In the genomic region with DNA sequence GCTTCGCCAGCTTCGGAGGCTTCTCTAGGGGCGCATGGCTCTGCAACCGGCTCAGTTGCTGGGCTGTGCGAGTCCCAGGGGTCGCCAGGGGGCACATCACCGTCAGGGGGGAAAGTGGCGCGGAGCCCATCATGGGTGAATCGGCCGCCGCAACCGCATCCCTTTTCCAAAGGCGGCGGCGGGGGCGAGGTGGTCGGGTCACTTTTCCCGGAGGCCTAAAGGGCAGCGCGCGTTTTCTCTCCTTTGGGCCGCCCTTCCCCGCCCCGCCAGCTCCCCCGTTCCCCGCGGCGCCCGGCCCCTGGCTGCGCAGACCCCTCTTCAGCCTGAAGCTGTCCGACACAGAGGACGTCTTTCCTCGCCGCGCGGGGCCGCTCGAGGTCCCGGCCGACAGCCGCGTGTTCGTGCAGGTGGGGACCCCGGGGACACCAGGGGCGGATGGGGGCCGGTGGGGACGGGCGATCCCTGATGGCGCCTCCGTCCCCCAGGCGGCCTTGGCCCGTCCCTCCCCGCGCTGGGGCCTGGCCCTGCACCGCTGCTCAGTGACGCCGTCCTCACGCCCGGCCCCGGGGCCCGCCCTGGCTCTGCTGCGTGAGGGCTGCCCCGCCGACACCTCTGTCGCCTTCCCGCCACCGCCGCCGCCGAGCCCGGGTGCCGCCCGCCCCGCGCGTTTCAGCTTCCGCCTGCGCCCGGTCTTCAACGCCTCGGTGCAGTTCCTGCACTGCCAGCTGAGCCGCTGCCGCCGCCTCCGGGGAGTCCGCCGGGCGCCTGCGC, we compare ENCODE assay signal across 6 cellular contexts. TPM values are rescaled to one million over a fixed set of nuclear protein-coding genes. Genes with fewer than 3 reads are reported as not detected.
DNase-seq lines count a peak whose midpoint lies in the region; ATAC-seq and TF ChIP-seq lines count a peak whose summit lies in the region.

No MANE protein-coding gene starts in this region.

- H3K4me3 ChIP-seq in DOHH2 (ENCODE audit: low read length) (peak overlapping the region; percentile 47), Peyer's patch (peak overlapping the region; percentile 6 to 94 (median 64)), ectodermal cell (ENCODE audit: insufficient read depth, low read depth, low read length) (peak overlapping the region; percentile 36), smooth muscle cell (peak overlapping the region; percentile 60)

- 1 to 2% methylated on average over 90 of the region's 90 CpGs for WGBS in ectodermal cell, 2 experiments
- WGBS in smooth muscle cell (ENCODE audit: low lambda C conversion rate) = 1% methylated on average over 24 of the region's 90 CpGs

- H3K9ac ChIP-seq in smooth muscle cell (ENCODE audit: low read depth) = peak overlapping the region; percentile 22

- TF ChIP-seq POLR2A in Peyer's patch (IDR thresholded peaks at IDR 0.05) = no peak

- no peak for TF ChIP-seq CTCF in DOHH2 (IDR thresholded peaks at IDR 0.05; ENCODE audit: low read depth, low read length, poor library complexity, severe bottlenecking)
- no peak for TF ChIP-seq CTCF in Peyer's patch (IDR thresholded peaks at IDR 0.05)
- no peak for TF ChIP-seq CTCF in smooth muscle cell (IDR thresholded peaks at IDR 0.05; ENCODE audit: borderline replicate concordance, insufficient read depth, poor library complexity, severe bottlenecking)
- no peak for TF ChIP-seq CTCF in GM10248 (IDR thresholded peaks at IDR 0.05; ENCODE audit: control extremely low read depth, extremely low read depth, low read depth, missing control alignments)

- peaks cover 3% of the 10 kb centered on the region; the same call in 1 of the 2 replicates for H4K20me1 ChIP-seq in DOHH2 (ENCODE audit: control insufficient read depth, insufficient read depth, low read depth, low read length)
- peaks cover 3% of the 10 kb centered on the region for H4K20me1 ChIP-seq in smooth muscle cell (ENCODE audit: low read depth)

- H3K36me3 ChIP-seq in DOHH2 (ENCODE audit: control insufficient read depth, low read length) (peaks cover 9% of the 10 kb centered on the region), Peyer's patch (peaks cover 0 to 20% (median 0%) of the 10 kb centered on the region in 3 donors), ectodermal cell (ENCODE audit: control insufficient read depth, insufficient read depth, low read length) (no peaks in the 10 kb centered on the region), smooth muscle cell (ENCODE audit: low read depth) (no peaks in the 10 kb centered on the region)

- peaks cover 41% of the 10 kb centered on the region for H3K27me3 ChIP-seq in DOHH2 (ENCODE audit: control insufficient read depth, low read length)
- H3K27me3 ChIP-seq in Peyer's patch = peaks cover 0 to 38% of the 10 kb centered on the region in 2 donors
- H3K27me3 ChIP-seq in ectodermal cell (ENCODE audit: control insufficient read depth, insufficient read depth, low read length, poor library complexity, severe bottlenecking) = peaks cover 60% of the 10 kb centered on the region
- H3K27me3 ChIP-seq in smooth muscle cell (ENCODE audit: low read depth) = no peaks in the 10 kb centered on the region

- H3F3A ChIP-seq in DOHH2 (ENCODE audit: control insufficient read depth, insufficient read depth) = peaks cover 2% of the 10 kb centered on the region; the same call in 1 of the 2 replicates
- peaks cover 7% of the 10 kb centered on the region for H3F3A ChIP-seq in smooth muscle cell (ENCODE audit: low read depth)

- POLR2A ChIA-PET in GM10248 (lab: Yijun Ruan, JAX) = interaction anchor here (1.5 kb wide), 1 partner anchor 12 kb away, joined by 4 read pairs; a partner anchor contains a TSS

- H3K4me2 ChIP-seq in DOHH2 (ENCODE audit: low read length) (peak overlapping the region; percentile 58), smooth muscle cell (peak overlapping the region; percentile 98)

- no peaks in the 10 kb centered on the region for H3K9me2 ChIP-seq in DOHH2 (replicated peaks; ENCODE audit: control insufficient read depth, low read length)

- CTCF ChIA-PET in GM10248 (lab: Yijun Ruan, JAX) = interaction anchor here (0.8 to 2.3 kb wide), 5 partner anchors 12 to 348 kb away, joined by 3 to 9 read pairs (median 6); a partner anchor contains a TSS

- no peak for ATAC-seq in GM21723 (IDR thresholded peaks at IDR 0.05; ENCODE audit: unreplicated experiment)

- peaks cover 43% of the 10 kb centered on the region for H3K4me1 ChIP-seq in DOHH2 (ENCODE audit: control insufficient read depth, low read length)
- peaks cover 2 to 35% (median 24%) of the 10 kb centered on the region in 4 donors for H3K4me1 ChIP-seq in Peyer's patch
- peaks cover 27% of the 10 kb centered on the region for H3K4me1 ChIP-seq in ectodermal cell (ENCODE audit: control insufficient read depth, insufficient read depth, low read length)
- H3K4me1 ChIP-seq in smooth muscle cell (ENCODE audit: low read depth) = peaks cover 15% of the 10 kb centered on the region

- peak overlapping the region; percentile 30 for H2AFZ ChIP-seq in smooth muscle cell (ENCODE audit: low read depth)

- DNase-seq in Peyer's patch = peak in 1 of 3 donors; percentile 69
- DNase-seq in smooth muscle cell (lab: John Stamatoyannopoulos, UW; ENCODE audit: unreplicated experiment) = peak; percentile 27
- DNase-seq in GM10248 (ENCODE audit: extremely low spot score) = no peak

- H3K9me3 ChIP-seq in DOHH2 (ENCODE audit: control insufficient read depth, insufficient read depth, low read length) (no peaks in the 10 kb centered on the region), Peyer's patch (no peaks in the 10 kb centered on the region), ectodermal cell (ENCODE audit: control insufficient read depth, low read length) (no peaks in the 10 kb centered on the region), smooth muscle cell (replicated peaks; ENCODE audit: low read depth) (no peaks in the 10 kb centered on the region)

- H3K27ac ChIP-seq in DOHH2 (ENCODE audit: low read depth, low read length) (no peak overlapping the region), Peyer's patch (peak overlapping the region in 1 of 4 donors; percentile 25), ectodermal cell (ENCODE audit: insufficient read depth, low read depth, low read length, poor library complexity, severe bottlenecking) (no peak overlapping the region), smooth muscle cell (ENCODE audit: low read depth) (no peak overlapping the region)

- no peaks in the 10 kb centered on the region for H3K79me2 ChIP-seq in DOHH2 (ENCODE audit: control insufficient read depth, low read length)
- H3K79me2 ChIP-seq in smooth muscle cell (ENCODE audit: low read depth) = no peaks in the 10 kb centered on the region

RNA-seq across cellular contexts. Expression of a gene that starts 1.7 kb away (rescaled TPM):
- not detected for total RNA-seq in Peyer's patch
- polyA plus RNA-seq in ectodermal cell (2013, experiment 1 of 4) = 0.80 TPM
- not detected for polyA plus RNA-seq in ectodermal cell (2013, experiment 2 of 4)
- 1.2 TPM for polyA plus RNA-seq in ectodermal cell (2013, experiment 3 of 4)
- 1.4 TPM for polyA plus RNA-seq in ectodermal cell (2013, experiment 4 of 4)
- total RNA-seq in smooth muscle cell = 18.7 and 20.7 TPM in 2 replicates
- polyA plus RNA-seq in smooth muscle cell = 44.0 and 46.6 TPM in 2 replicates

RNA-seq across cellular contexts. Expression of a gene that starts 3.8 kb away (rescaled TPM):
- total RNA-seq in Peyer's patch (10 to 100 TPM in 2 of 4 donors, 1 to 10 TPM in 2; 7.4 to 12.9 (median 9.4) TPM), smooth muscle cell (9.5 and 18.2 TPM in 2 replicates)
- 23.6 TPM for polyA plus RNA-seq in ectodermal cell (2013, experiment 1 of 4)
- 20.4 TPM for polyA plus RNA-seq in ectodermal cell (2013, experiment 2 of 4)
- polyA plus RNA-seq in ectodermal cell (2013, experiment 3 of 4) = 26.5 TPM
- polyA plus RNA-seq in ectodermal cell (2013, experiment 4 of 4) = 30.2 TPM
- polyA plus RNA-seq in smooth muscle cell = 35.0 and 35.3 TPM in 2 replicates

RNA-seq across cellular contexts. Expression of a gene that starts 9.6 kb away (rescaled TPM):
- total RNA-seq in Peyer's patch (1 to 10 TPM in 3 of 4 donors, not detected in 1; 1.6 to 2.5 (median 2.4) TPM), smooth muscle cell (4.8 and 6.0 TPM in 2 replicates)
- 86.5 TPM for polyA plus RNA-seq in ectodermal cell (2013, experiment 1 of 4)
- 78.2 TPM for polyA plus RNA-seq in ectodermal cell (2013, experiment 2 of 4)
- polyA plus RNA-seq in ectodermal cell (2013, experiment 3 of 4) = 110 TPM
- polyA plus RNA-seq in ectodermal cell (2013, experiment 4 of 4) = 117 TPM
- 25.4 and 26.0 TPM in 2 replicates for polyA plus RNA-seq in smooth muscle cell

RNA-seq across cellular contexts. Expression of a gene that starts 12.6 kb away (rescaled TPM):
- total RNA-seq in Peyer's patch (10 to 100 TPM; 16.6 to 39.3 (median 35.0) TPM), smooth muscle cell (6.7 and 8.2 TPM in 2 replicates)
- 46.1 TPM for polyA plus RNA-seq in ectodermal cell (2013, experiment 1 of 4)
- 46.7 TPM for polyA plus RNA-seq in ectodermal cell (2013, experiment 2 of 4)
- 33.4 TPM for polyA plus RNA-seq in ectodermal cell (2013, experiment 3 of 4)
- polyA plus RNA-seq in ectodermal cell (2013, experiment 4 of 4) = 36.9 TPM
- 9.2 and 13.1 TPM in 2 replicates for polyA plus RNA-seq in smooth muscle cell

RNA-seq across cellular contexts. Expression of a gene that starts 27.1 kb away (rescaled TPM):
- total RNA-seq in Peyer's patch = 100 to 1,000 TPM in 1 of 4 donors, 10 to 100 TPM in 3; 55.5 to 211 (median 80.7) TPM
- 63.1 TPM for polyA plus RNA-seq in ectodermal cell (2013, experiment 1 of 4)
- 59.4 TPM for polyA plus RNA-seq in ectodermal cell (2013, experiment 2 of 4)
- 46.7 TPM for polyA plus RNA-seq in ectodermal cell (2013, experiment 3 of 4)
- polyA plus RNA-seq in ectodermal cell (2013, experiment 4 of 4) = 47.9 TPM
- total RNA-seq in smooth muscle cell = 25.1 and 27.1 TPM in 2 replicates
- 21.8 and 39.3 TPM in 2 replicates for polyA plus RNA-seq in smooth muscle cell

Comparison
In these comparisons a context has a peak if more than half of its experiments do, and no peak if none do; other contexts are left out.
1. RNA of a gene that starts 1.7 kb away (total RNA-seq): 18.7 to 20.7 TPM in smooth muscle cell; not detected in Peyer's patch; every median in the first group is over 10 times any median in the second.
2. Peak in every context shown above with its lines, with median percentiles within 50 percentile points of each other: H3K4me3 ChIP-seq.